ENCODE assay signal across 1 cellular context in genomic region chr3:192281207-192281880, GRCh38.
TF ChIP-seq lines count a peak whose summit lies in the region.

No MANE protein-coding gene starts in this region.

TF ChIP-seq in GM23338, 12 proteins besides CTCF, POLR2A, EP300 and RAD21 (continued from another document):
- TF ChIP-seq ZNF462 (CRISPR knock-in tag; IDR thresholded peaks at IDR 0.05) (no peak), EZH2 (IDR thresholded peaks at IDR 0.05; ENCODE audit: low read depth, unreplicated experiment) (no peak)
